8 cellular contexts compared by ENCODE assay signal in the genomic region with DNA sequence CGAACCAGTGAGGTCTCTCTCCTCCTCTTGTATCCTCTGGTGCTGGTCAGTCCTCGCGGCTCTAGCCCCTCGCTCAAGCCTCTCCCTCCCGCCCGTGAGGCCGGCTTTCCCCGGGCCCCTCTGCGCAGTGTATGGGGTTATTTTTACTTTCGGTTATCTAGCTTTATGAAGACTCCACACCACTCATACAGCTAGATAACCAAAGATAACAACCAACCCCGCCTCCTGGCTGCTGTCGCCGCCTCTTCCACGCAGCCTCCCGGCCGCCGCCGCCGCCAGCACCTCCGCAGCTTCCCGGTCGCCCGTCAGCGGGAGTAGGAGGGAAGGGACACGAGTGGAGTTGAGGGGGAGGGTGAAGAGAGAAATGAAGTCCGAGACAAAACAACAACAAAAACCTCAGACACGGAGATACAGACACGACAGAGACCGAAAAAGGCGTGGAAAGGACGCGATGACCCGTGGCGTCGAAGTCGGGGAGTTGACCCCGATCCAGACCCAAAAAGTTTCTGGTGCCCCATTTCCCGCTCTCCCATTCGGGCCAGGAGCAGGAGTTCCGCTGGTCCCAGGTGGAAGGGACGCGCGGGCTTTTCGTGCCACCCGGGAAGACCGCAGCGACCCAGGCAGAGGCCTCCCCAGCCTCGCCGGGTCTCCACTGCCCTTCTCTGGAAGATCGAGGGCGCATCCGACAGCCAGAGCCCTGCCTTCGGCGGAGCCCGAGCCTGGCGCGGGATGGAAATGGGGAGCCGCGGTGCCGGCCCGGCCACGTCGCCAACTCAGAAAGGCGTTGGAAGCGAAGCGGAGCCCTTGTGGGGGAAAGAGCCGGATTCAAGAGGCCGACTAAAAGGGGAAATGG. TPM values are rescaled to one million over a fixed set of nuclear protein-coding genes. Genes with fewer than 3 reads are reported as not detected.
A peak's percentile ranks its signal among the peaks of the same experiment; 100 is the strongest.
DNase-seq lines count a peak whose midpoint lies in the region; ATAC-seq and TF ChIP-seq lines count a peak whose summit lies in the region.

No MANE protein-coding gene starts in this region.

- CTCF ChIA-PET in activated CD4-positive, alpha-beta memory T cell treated with anti-CD3 and anti-CD28 coated beads for 36 hours (lab: Charles Lee), result interaction anchor here (0.6 to 7.4 kb wide), 8 partner anchors 11 to 235 kb away, joined by 3 to 71 read pairs (median 4); no protein-coding TSS in a partner anchor

- H3K9me3 ChIP-seq in heart left ventricle (no peaks in the 10 kb centered on the region), uterus (no peaks in the 10 kb centered on the region), prostate gland (no peaks in the 10 kb centered on the region)

- peaks cover 30 to 99% (median 69%) of the 10 kb centered on the region in 9 donors for H3K27me3 ChIP-seq in heart left ventricle
- peaks cover 22 to 36% of the 10 kb centered on the region in 2 donors for H3K27me3 ChIP-seq in uterus
- peaks cover 33% of the 10 kb centered on the region for H3K27me3 ChIP-seq in prostate gland (replicated peaks; ENCODE audit: insufficient read depth)

- peak overlapping the region; percentile 73 for H3K4me3 Mint-ChIP-seq in activated CD4-positive, alpha-beta memory T cell treated with anti-CD3 and anti-CD28 coated beads for 36 hours
- peak overlapping the region; percentile 80 for H3K4me3 Mint-ChIP-seq in glutamatergic neuron (ENCODE audit: unreplicated experiment)

- H3K9me3 Mint-ChIP-seq in activated CD4-positive, alpha-beta memory T cell treated with anti-CD3 and anti-CD28 coated beads for 36 hours, result no peaks in the 10 kb centered on the region
- H3K9me3 Mint-ChIP-seq in glutamatergic neuron (ENCODE audit: unreplicated experiment), result peaks cover 5% of the 10 kb centered on the region

- ATAC-seq in heart left ventricle (no peak), Right ventricle myocardium inferior (no peak)

- H3K36me3 Mint-ChIP-seq in activated CD4-positive, alpha-beta memory T cell treated with anti-CD3 and anti-CD28 coated beads for 36 hours, result no peaks in the 10 kb centered on the region
- no peaks in the 10 kb centered on the region for H3K36me3 Mint-ChIP-seq in glutamatergic neuron (ENCODE audit: unreplicated experiment)

- peaks cover 45% of the 10 kb centered on the region for H3K27me3 Mint-ChIP-seq in activated CD4-positive, alpha-beta memory T cell treated with anti-CD3 and anti-CD28 coated beads for 36 hours
- peaks cover 32% of the 10 kb centered on the region for H3K27me3 Mint-ChIP-seq in glutamatergic neuron (ENCODE audit: unreplicated experiment)

- no peak for TF ChIP-seq POLR2A in heart left ventricle (IDR thresholded peaks at IDR 0.05)
- TF ChIP-seq POLR2A in uterus (IDR thresholded peaks at IDR 0.05), result no peak
- TF ChIP-seq POLR2A in prostate gland (IDR thresholded peaks at IDR 0.05), result no peak

- WGBS in heart left ventricle, 4 donors, result 4 to 10% (median 7%) methylated on average over 65 to 68 of the region's 68 CpGs
- WGBS in prostate gland, result 7% methylated on average over 68 of the region's 68 CpGs

- H3K4me3 ChIP-seq in heart left ventricle (peak overlapping the region in 10 of 12 donors; percentile 1 to 57 (median 30)), uterus (no peak overlapping the region), prostate gland (no peak overlapping the region)

- H3K27ac Mint-ChIP-seq in activated CD4-positive, alpha-beta memory T cell treated with anti-CD3 and anti-CD28 coated beads for 36 hours, result no peak overlapping the region
- H3K27ac Mint-ChIP-seq in glutamatergic neuron (ENCODE audit: unreplicated experiment), result no peak overlapping the region

- TF ChIP-seq CTCF in heart left ventricle (IDR thresholded peaks at IDR 0.05), result no peak
- no peak for TF ChIP-seq CTCF in glutamatergic neuron (IDR thresholded peaks at IDR 0.05; ENCODE audit: partially characterized antibody, unreplicated experiment)
- no peak for TF ChIP-seq CTCF in uterus (IDR thresholded peaks at IDR 0.05)
- TF ChIP-seq CTCF in prostate gland (IDR thresholded peaks at IDR 0.05), result no peak

- H3K4me1 ChIP-seq in heart left ventricle, result peaks cover 4 to 30% (median 21%) of the 10 kb centered on the region in 12 donors
- peaks cover 0 to 23% of the 10 kb centered on the region in 2 donors for H3K4me1 ChIP-seq in uterus
- H3K4me1 ChIP-seq in prostate gland (replicated peaks), result peaks cover 9% of the 10 kb centered on the region

- H3K36me3 ChIP-seq in heart left ventricle, result no peaks in the 10 kb centered on the region
- H3K36me3 ChIP-seq in uterus, result no peaks in the 10 kb centered on the region
- H3K36me3 ChIP-seq in prostate gland, result no peaks in the 10 kb centered on the region

- intact Hi-C loops in heart left ventricle (cut with DNase I), result no loop called here
- intact Hi-C loops in Right ventricle myocardium inferior (cut with DNase I), result no loop called here
- intact Hi-C loops in activated CD4-positive, alpha-beta memory T cell treated with anti-CD3 and anti-CD28 coated beads for 36 hours (cut with micrococcal nuclease), result loop anchor here (2.0 kb wide), 1 partner anchor 18 kb away; no protein-coding TSS in a partner anchor
- intact Hi-C loops in uterus (cut with DNase I; ENCODE audit: low total_unique reads), result no loop called here
- intact Hi-C loops in prostate gland (cut with DNase I), result no loop called here

- peaks cover 21% of the 10 kb centered on the region for H3K4me1 Mint-ChIP-seq in activated CD4-positive, alpha-beta memory T cell treated with anti-CD3 and anti-CD28 coated beads for 36 hours (ENCODE audit: low read depth)
- H3K4me1 Mint-ChIP-seq in glutamatergic neuron (ENCODE audit: low read depth, unreplicated experiment), result peaks cover 9% of the 10 kb centered on the region

- H3K27ac ChIP-seq in heart left ventricle (no peak overlapping the region), uterus (no peak overlapping the region), prostate gland (no peak overlapping the region)

- DNase-seq in heart left ventricle (no peak), Right ventricle myocardium inferior (ENCODE audit: missing footprints) (no peak), glutamatergic neuron (no peak), uterus (no peak), prostate gland (ENCODE audit: low spot score) (no peak), COLO668 (lab: John Stamatoyannopoulos, UW; ENCODE audit: unreplicated experiment) (no peak)
- peak; percentile 52 for DNase-seq in activated CD4-positive, alpha-beta memory T cell treated with anti-CD3 and anti-CD28 coated beads for 36 hours
- peak; percentile 16 for DNase-seq in stimulated activated CD8-positive, alpha-beta memory T cell treated with anti-CD3 and anti-CD28 coated beads, Interleukin-12 subunit alpha, Interleukin-12 subunit beta, amount 100 ng/mL, for 4 hours (ENCODE audit: low read depth)

- POLR2A ChIA-PET in activated CD4-positive, alpha-beta memory T cell treated with anti-CD3 and anti-CD28 coated beads for 36 hours (lab: Charles Lee), result interaction anchor here (0.8 kb wide), 1 partner anchor 35 kb away, joined by 3 read pairs; no protein-coding TSS in a partner anchor

RNA-seq across cellular contexts. Expression of a gene that starts 51.4 kb away (rescaled TPM):
- total RNA-seq in heart left ventricle (under 1 TPM in 1 of 9 donors, not detected in 8; 0.29 TPM), Right ventricle myocardium inferior (not detected), glutamatergic neuron (ENCODE audit: unreplicated experiment) (not detected), uterus (under 1 TPM in 1 of 4 donors, not detected in 3; 0.49 TPM), prostate gland (under 1 TPM in 1 of 2 donors, not detected in 1; 0.85 TPM)
- not detected for polyA plus RNA-seq in heart left ventricle
- total RNA-seq in activated CD4-positive, alpha-beta memory T cell treated with anti-CD3 and anti-CD28 coated beads for 36 hours, result not detected

Comparison
In these comparisons a context has a peak if more than half of its experiments do, and no peak if none do; other contexts are left out.
1. DNase-seq: peak in activated CD4-positive, alpha-beta memory T cell treated with anti-CD3 and anti-CD28 coated beads for 36 hours (single experiment) and stimulated activated CD8-positive, alpha-beta memory T cell treated with anti-CD3 and anti-CD28 coated beads, Interleukin-12 subunit alpha, Interleukin-12 subunit beta, amount 100 ng/mL, for 4 hours (single experiment); none in heart left ventricle (0 of 5), Right ventricle myocardium inferior (single experiment), glutamatergic neuron (single experiment), uterus (0 of 2), prostate gland (single experiment) and COLO668 (single experiment).
2. H3K4me3 ChIP-seq: peak in heart left ventricle (10 of 12); none in uterus (0 of 2) and prostate gland (0 of 2).